Comparison of ENCODE assay signal across 17 cellular contexts in the genomic region with DNA sequence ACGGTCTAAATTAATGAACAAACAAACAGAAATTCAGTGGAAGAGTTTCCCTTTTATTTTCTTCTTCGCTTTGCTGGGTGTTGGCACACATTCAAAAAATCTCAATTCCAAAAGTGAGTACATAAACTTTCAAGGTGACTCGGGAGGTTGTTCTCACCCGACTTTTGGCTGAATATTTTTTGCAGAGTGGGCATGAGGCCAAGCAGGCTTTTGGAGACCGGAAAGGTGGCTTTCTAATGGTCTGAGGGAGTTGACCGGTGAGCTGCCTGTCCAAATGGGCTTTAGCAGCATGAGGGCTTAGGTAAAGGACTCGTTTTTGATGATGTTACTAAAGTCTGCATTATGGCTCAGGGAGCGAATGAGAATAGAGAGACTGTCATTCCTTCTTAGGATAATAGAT.
DNase-seq lines count a peak whose midpoint lies in the region; ATAC-seq and TF ChIP-seq lines count a peak whose summit lies in the region.
"Had no signal": no experiment of that assay in that cellular context is flagged by ENCODE, and none has a peak within 500 bp of the region (broad histone marks: within the 10 kb centered on the region; RNA-seq: fewer than 3 reads in every experiment).

No MANE protein-coding gene starts in this region.

- no peaks in the 10 kb centered on the region for H3K27me3 Mint-ChIP-seq in activated T-helper 17 cell treated with anti-CD3 and anti-CD28 coated beads, Interleukin-2, amount 50 U/mL, for 72 hours
- H3K27me3 Mint-ChIP-seq in glutamatergic neuron (ENCODE audit: unreplicated experiment): peaks cover 2% of the 10 kb centered on the region
- no peaks in the 10 kb centered on the region for H3K27me3 Mint-ChIP-seq in type B pancreatic cell

- no peaks in the 10 kb centered on the region for H3K9me3 Mint-ChIP-seq in activated T-helper 17 cell treated with anti-CD3 and anti-CD28 coated beads, Interleukin-2, amount 50 U/mL, for 72 hours
- H3K9me3 Mint-ChIP-seq in glutamatergic neuron (ENCODE audit: unreplicated experiment): peaks cover 4% of the 10 kb centered on the region
- no peaks in the 10 kb centered on the region for H3K9me3 Mint-ChIP-seq in type B pancreatic cell
- H3K9me3 Mint-ChIP-seq: GM23338, HFFc6 had no signal

- TF ChIP-seq CTCF in glutamatergic neuron (IDR thresholded peaks at IDR 0.05; ENCODE audit: partially characterized antibody, unreplicated experiment): no peak
- no peak for TF ChIP-seq CTCF in type B pancreatic cell (conservative IDR thresholded peaks at IDR 0.05)

- DNase-seq in NCI-H748 (lab: John Stamatoyannopoulos, UW; ENCODE audit: unreplicated experiment): peak; percentile 26
- no peak for DNase-seq in NCI-H748 treated with DMSO at 0.1 percent for 48 hours (lab: John Stamatoyannopoulos, UW)
- DNase-seq in mesenteric fat pad (ENCODE audit: low spot score): peak; percentile 45
- no peak for DNase-seq in globus pallidus (ENCODE audit: low spot score)
- no peak for DNase-seq in glutamatergic neuron
- DNase-seq in type B pancreatic cell (ENCODE audit: extremely low spot score, unreplicated experiment): no peak
- DNase-seq: DMS153, HFFc6, Kasumi-1, MV-4-11, NCI-H2029, NCI-H446, NCI-H526, SK-N-SH had no signal

- peak overlapping the region; percentile 25 for H3K27ac Mint-ChIP-seq in activated T-helper 17 cell treated with anti-CD3 and anti-CD28 coated beads, Interleukin-2, amount 50 U/mL, for 72 hours
- no peak overlapping the region for H3K27ac Mint-ChIP-seq in glutamatergic neuron (ENCODE audit: unreplicated experiment)
- H3K27ac Mint-ChIP-seq in type B pancreatic cell: no peak overlapping the region
- H3K27ac Mint-ChIP-seq: GM23338, HFFc6 had no signal

- peaks cover 5% of the 10 kb centered on the region for H3K4me1 Mint-ChIP-seq in activated T-helper 17 cell treated with anti-CD3 and anti-CD28 coated beads, Interleukin-2, amount 50 U/mL, for 72 hours
- H3K4me1 Mint-ChIP-seq in glutamatergic neuron (ENCODE audit: low read depth, unreplicated experiment) (peaks cover 15% of the 10 kb centered on the region), type B pancreatic cell (ENCODE audit: unreplicated experiment) (no peaks in the 10 kb centered on the region)
- H3K4me1 Mint-ChIP-seq: GM23338 had no signal

- H3K36me3 Mint-ChIP-seq in activated T-helper 17 cell treated with anti-CD3 and anti-CD28 coated beads, Interleukin-2, amount 50 U/mL, for 72 hours (ENCODE audit: low read depth): no peaks in the 10 kb centered on the region
- H3K36me3 Mint-ChIP-seq in glutamatergic neuron (ENCODE audit: unreplicated experiment) (peaks cover 7% of the 10 kb centered on the region), type B pancreatic cell (no peaks in the 10 kb centered on the region)

- no peak overlapping the region for H3K4me3 Mint-ChIP-seq in activated T-helper 17 cell treated with anti-CD3 and anti-CD28 coated beads, Interleukin-2, amount 50 U/mL, for 72 hours
- H3K4me3 Mint-ChIP-seq in glutamatergic neuron (ENCODE audit: unreplicated experiment) (no peak overlapping the region), type B pancreatic cell (no peak overlapping the region)
- H3K4me3 Mint-ChIP-seq: GM23338, HFFc6 had no signal

- ATAC-seq in activated T-helper 17 cell treated with anti-CD3 and anti-CD28 coated beads, Interleukin-2, amount 50 U/mL, for 72 hours (replicated peaks): no peak
- ATAC-seq: GM23338, K562 had no signal

Comparison
In these comparisons a context has a peak if more than half of its experiments do, and no peak if none do; other contexts are left out.
1. DNase-seq: peak in NCI-H748 (single experiment) and mesenteric fat pad (single experiment); none in NCI-H748 treated with DMSO at 0.1 percent for 48 hours (single experiment), globus pallidus (single experiment), glutamatergic neuron (single experiment) and type B pancreatic cell (single experiment).